Comparison of ENCODE assay signal across 8 cellular contexts in the genomic region with DNA sequence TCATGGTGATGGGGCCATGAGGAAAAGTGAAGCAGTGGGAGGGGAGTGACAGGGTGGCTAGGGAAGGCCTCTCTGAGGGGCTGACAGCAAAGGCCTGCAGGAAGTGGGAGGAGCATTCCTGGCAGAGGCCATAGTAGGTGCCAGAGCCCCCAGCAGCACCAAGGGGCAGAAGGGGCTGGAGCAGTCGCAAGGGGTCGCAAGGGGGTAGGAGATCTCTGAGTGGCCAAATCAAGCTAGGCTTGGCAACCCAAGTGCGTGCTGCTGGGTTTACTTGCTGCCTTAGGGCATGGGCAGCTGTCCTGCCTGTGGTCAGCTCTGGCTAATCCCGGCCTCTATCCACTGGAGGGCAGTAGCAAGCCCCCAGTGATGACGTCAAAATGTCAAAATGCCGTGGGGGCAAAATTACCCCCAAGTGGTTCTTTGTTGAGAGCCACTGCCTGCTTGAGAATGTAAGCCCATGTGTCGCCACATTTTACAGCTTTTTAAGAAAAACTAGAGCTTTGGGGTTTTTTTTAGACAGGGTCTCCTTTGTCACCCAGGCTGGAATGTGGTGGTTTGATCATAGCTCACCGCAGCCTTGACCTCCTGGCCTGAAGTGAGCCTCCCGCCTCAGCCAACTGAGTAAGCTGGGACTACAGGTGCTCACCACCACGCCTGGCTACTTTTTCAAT. TPM values are rescaled to one million over a fixed set of nuclear protein-coding genes. Genes with fewer than 3 reads are reported as not detected.
DNase-seq lines count a peak whose midpoint lies in the region; ATAC-seq and TF ChIP-seq lines count a peak whose summit lies in the region.

No MANE protein-coding gene starts in this region.

- no peak for DNase-seq in AG04449 (ENCODE audit: low read depth, low spot score)
- peak; percentile 69 for DNase-seq in GM13976 (ENCODE audit: low spot score)
- DNase-seq in T-cell: no peak
- peak; percentile 79 for DNase-seq in fibroblast of peridontal ligament (ENCODE audit: extremely low read depth)
- peak; percentile 65 to 77 for DNase-seq in trophoblast cell

- H3K18ac ChIP-seq in trophoblast cell (ENCODE audit: low read length): peak overlapping the region; percentile 97

- peak overlapping the region; percentile 99 for H4K91ac ChIP-seq in trophoblast cell (ENCODE audit: low read depth, low read length)

- peak; percentile 72 for TF ChIP-seq CTCF in AG04449 (IDR thresholded peaks at IDR 0.05; ENCODE audit: insufficient read depth, low read length, missing control alignments)
- peak; percentile 34 for TF ChIP-seq CTCF in GM13976 (IDR thresholded peaks at IDR 0.05; ENCODE audit: borderline replicate concordance, control extremely low read depth, extremely low read depth, insufficient read depth, missing control alignments)

- in situ Hi-C loops in GM13976 (cut with MboI; ENCODE audit: low sequenced_read_pairs, unreplicated experiment): no loop called here

- peak overlapping the region; percentile 98 for H2BK5ac ChIP-seq in trophoblast cell (ENCODE audit: low read depth, low read length, poor library complexity)

- CTCF ChIA-PET in AG04449 (lab: Yijun Ruan, JAX) (interaction anchor here (0.7 to 7.9 kb wide), 21 partner anchors 9 to 249 kb away, joined by 3 to 53 read pairs (median 5); a partner anchor contains a TSS), T-cell (lab: Charles Lee) (interaction anchor here in 1 of 2 donors (0.9 kb wide), 1 partner anchor 177 kb away, joined by 3 read pairs; no protein-coding TSS in a partner anchor)

- H3K36me3 Mint-ChIP-seq in T-cell: peaks cover 32% of the 10 kb centered on the region

- H3K79me2 ChIP-seq in trophoblast cell (ENCODE audit: control insufficient read depth, insufficient read depth, low read length, poor library complexity): peaks cover 17% of the 10 kb centered on the region

- no peaks in the 10 kb centered on the region for H3K9me3 ChIP-seq in trophoblast cell (ENCODE audit: insufficient read depth, low read depth, low read length)

- H3K4me3 ChIP-seq in AG04449 (ENCODE audit: low read depth, low read length): no peak overlapping the region
- no peak overlapping the region for H3K4me3 ChIP-seq in trophoblast cell (ENCODE audit: low read depth, low read length)

- H2BK120ac ChIP-seq in trophoblast cell (ENCODE audit: insufficient read depth, low read length, poor library complexity): peak overlapping the region; percentile 97

- no peaks in the 10 kb centered on the region for H3K27me3 Mint-ChIP-seq in T-cell

- H3K27ac ChIP-seq in trophoblast cell (ENCODE audit: low read depth, low read length): peak overlapping the region; percentile 99

- H3K9me3 Mint-ChIP-seq in T-cell: no peaks in the 10 kb centered on the region

- peaks cover 41 to 43% of the 10 kb centered on the region in 2 experiments for H3K36me3 ChIP-seq in trophoblast cell (ENCODE audit: control insufficient read depth in 1 of 2, insufficient read depth in 2 of 2, low read length in 2 of 2)

- H4K12ac ChIP-seq in trophoblast cell (ENCODE audit: low read depth, low read length): no peak overlapping the region

- peak overlapping the region; percentile 97 for H2BK12ac ChIP-seq in trophoblast cell (ENCODE audit: low read length)

- peak overlapping the region; percentile 9 for H3K4me2 ChIP-seq in trophoblast cell (ENCODE audit: low read length)

- no peaks in the 10 kb centered on the region for H3K27me3 ChIP-seq in trophoblast cell (ENCODE audit: insufficient read depth, low read length)

- POLR2A ChIA-PET in AG04449 (lab: Yijun Ruan, JAX): interaction anchor here (0.9 to 3.3 kb wide), 4 partner anchors 11 to 118 kb away, joined by 3 to 9 read pairs (median 6); a partner anchor contains a TSS
- POLR2A ChIA-PET in T-cell (lab: Charles Lee): interaction anchor here in 1 of 2 donors (0.5 kb wide), 1 partner anchor 192 kb away, joined by 4 read pairs; no protein-coding TSS in a partner anchor

- H3K4me1 Mint-ChIP-seq in T-cell: peaks cover 31 to 57% (median 43%) of the 10 kb centered on the region in 3 donors

- no peak overlapping the region for H3K4me3 Mint-ChIP-seq in T-cell

- H3K9ac ChIP-seq in trophoblast cell (ENCODE audit: low read length): no peak overlapping the region

- WGBS in trophoblast cell (ENCODE audit: extremely low coverage, insufficient coverage, insufficient read length): no CpG with 5 or more reads among the region's 10 CpGs

- peak overlapping the region; percentile 97 for H2AK5ac ChIP-seq in trophoblast cell (ENCODE audit: low read length)

- peak overlapping the region; percentile 96 for H3K14ac ChIP-seq in trophoblast cell (ENCODE audit: low read length)

- H3K4me1 ChIP-seq in trophoblast cell (ENCODE audit: control insufficient read depth in 1 of 2, insufficient read depth in 2 of 2, low read length in 2 of 2): peaks cover 59 to 70% of the 10 kb centered on the region in 2 experiments

- no peak overlapping the region for H2AFZ ChIP-seq in trophoblast cell (ENCODE audit: insufficient read depth, low read length, poor library complexity)

- H3K27ac Mint-ChIP-seq in T-cell: peak overlapping the region; percentile 34 to 39

- peak overlapping the region; percentile 85 for H4K8ac ChIP-seq in trophoblast cell (ENCODE audit: low read depth, low read length)

- H3K4ac ChIP-seq in trophoblast cell (ENCODE audit: low read depth, low read length): peak overlapping the region; percentile 94

- H3K23ac ChIP-seq in trophoblast cell (ENCODE audit: low read length): no peak overlapping the region

- ATAC-seq in T-cell (replicated peaks in 1 of 4) (no peak), HG02970 (IDR thresholded peaks at IDR 0.05; ENCODE audit: low FRiP score, unreplicated experiment) (no peak), HG02840 (IDR thresholded peaks at IDR 0.05; ENCODE audit: low FRiP score, unreplicated experiment) (no peak), HG03039 (IDR thresholded peaks at IDR 0.05; ENCODE audit: unreplicated experiment) (no peak)

- peaks cover 56% of the 10 kb centered on the region for H3K79me1 ChIP-seq in trophoblast cell (ENCODE audit: low read length)

RNA-seq across cellular contexts. Expression of a gene that starts 11.8 kb away (rescaled TPM):
- 10 to 100 TPM; 38.9 to 61.5 (median 55.1) TPM for total RNA-seq in T-cell
- 24.7 and 26.3 TPM in 2 replicates for polyA plus RNA-seq in trophoblast cell (2013)

RNA-seq across cellular contexts. Expression of a gene that starts 32.0 kb away (rescaled TPM):
- 100 to 1,000 TPM; 170 to 412 (median 206) TPM for total RNA-seq in T-cell
- 140 and 142 TPM in 2 replicates for polyA plus RNA-seq in trophoblast cell (2013)

RNA-seq across cellular contexts. Expression of a gene that starts 42.2 kb away (rescaled TPM):
- 10 to 100 TPM; 15.3 to 27.9 (median 16.4) TPM for total RNA-seq in T-cell
- 3.2 TPM in 2 replicates for polyA plus RNA-seq in trophoblast cell (2013)

RNA-seq across cellular contexts. Expression of a gene that starts 54.6 kb away (rescaled TPM):
- total RNA-seq in T-cell: 10 to 100 TPM in 3 of 5 donors, 1 to 10 TPM in 2; 9.9 to 14.7 (median 13.2) TPM
- polyA plus RNA-seq in trophoblast cell (2013): 2.8 and 3.3 TPM in 2 replicates

RNA-seq across cellular contexts. Expression of a gene that starts 57.6 kb away (rescaled TPM):
- 100 to 1,000 TPM; 275 to 350 (median 307) TPM for total RNA-seq in T-cell
- polyA plus RNA-seq in trophoblast cell (2013): 233 and 238 TPM in 2 replicates

Comparison
In these comparisons a context has a peak if more than half of its experiments do, and no peak if none do; other contexts are left out.
1. DNase-seq: peak in GM13976 (single experiment), fibroblast of peridontal ligament (single experiment) and trophoblast cell (2 of 2); none in AG04449 (single experiment) and T-cell (0 of 34).